8 cellular contexts compared by ENCODE assay signal in the genomic region with DNA sequence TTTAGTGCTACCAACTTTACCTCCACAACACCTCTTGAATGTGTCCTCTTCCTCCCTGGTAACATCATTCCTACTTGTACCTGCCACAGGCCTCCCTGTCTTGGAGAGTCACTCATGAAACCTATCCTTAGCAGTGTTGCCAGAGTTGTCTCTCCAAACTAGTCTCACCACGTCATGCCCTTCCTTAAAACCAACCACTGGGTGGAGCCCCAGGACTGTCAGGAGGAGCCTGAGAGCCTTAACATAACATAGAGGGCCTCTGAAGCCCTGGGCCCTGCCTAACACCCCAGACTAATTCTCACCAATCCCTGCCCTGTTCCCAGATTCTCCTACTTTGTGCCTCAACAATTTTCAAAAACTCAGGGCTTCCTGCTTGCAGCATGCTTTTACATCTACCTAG.
A peak's percentile ranks its signal among the peaks of the same experiment; 100 is the strongest.
DNase-seq lines count a peak whose midpoint lies in the region; ATAC-seq and TF ChIP-seq lines count a peak whose summit lies in the region.

No MANE protein-coding gene starts in this region.

- peaks cover 15% of the 10 kb centered on the region for H3K4me1 Mint-ChIP-seq in neural crest cell

- H3K27ac Mint-ChIP-seq in neural crest cell (ENCODE audit: unreplicated experiment): no peak overlapping the region

- peaks cover 3% of the 10 kb centered on the region for H3K9me3 Mint-ChIP-seq in neural crest cell

- TF ChIP-seq CTCF in GM12872 (IDR thresholded peaks at IDR 0.05; ENCODE audit: insufficient read depth, low read depth, low read length): peak; percentile 63
- TF ChIP-seq CTCF in neural crest cell (conservative IDR thresholded peaks at IDR 0.05): peak; percentile 64

- in situ Hi-C loops in ACHN (cut with HindIII; ENCODE audit: low pct_ligation_motif_present, low pct_unique_long_range_greater_than_20kb, low sequenced_read_pairs): no loop called here

- no peaks in the 10 kb centered on the region for H3K36me3 Mint-ChIP-seq in neural crest cell (ENCODE audit: low read depth)

- H3K27me3 Mint-ChIP-seq in neural crest cell (ENCODE audit: low read depth): no peaks in the 10 kb centered on the region

- H3K4me3 Mint-ChIP-seq in neural crest cell: no peak overlapping the region

- DNase-seq in ACHN (peak; percentile 50), NAMALWA (ENCODE audit: low spot score) (peak; percentile 67), SKM-1 treated with dmso at 0.1 percent for 144 hours (lab: John Stamatoyannopoulos, UW; ENCODE audit: unreplicated experiment) (peak; percentile 53), neural crest cell (ENCODE audit: low read depth, low spot score) (peak; percentile 47), NK-92 (lab: John Stamatoyannopoulos, UW; ENCODE audit: unreplicated experiment) (no peak)

- ATAC-seq in esophagus mucosa (peak; percentile 94), GM21723 (IDR thresholded peaks at IDR 0.05; ENCODE audit: unreplicated experiment) (no peak)
